ENCODE assay signal across 1 cellular context in genomic region chr12:116551952-116552749, GRCh38.
TF ChIP-seq lines count a peak whose summit lies in the region.

No MANE protein-coding gene starts in this region.

TF ChIP-seq in K562, 482 proteins besides CTCF, POLR2A, EP300 and RAD21 (continued from another document and continues in another):
- TF ChIP-seq ILK (tag; IDR thresholded peaks at IDR 0.05; ENCODE audit: borderline replicate concordance, low read depth) (no peak; the same call in 1 of the 2 replicates), ZNF696 (CRISPR knock-in tag; conservative IDR thresholded peaks at IDR 0.05) (no peak), BCOR (IDR thresholded peaks at IDR 0.05) (no peak), RNF2 (IDR thresholded peaks at IDR 0.05) (peak; percentile 59; the same call in 1 of the 2 replicates), CREB3L1 (IDR thresholded peaks at IDR 0.05; ENCODE audit: borderline replicate concordance, low read depth) (0 out of 2 replicates have a peak, but pooled peaks have one; percentile 36), RUNX1 (IDR thresholded peaks at IDR 0.05; ENCODE audit: low read depth) (no peak), KLF1 (tag; IDR thresholded peaks at IDR 0.05) (no peak), HMGXB4 (CRISPR knock-in tag; IDR thresholded peaks at IDR 0.05) (no peak), NR4A1 (CRISPR knock-in tag; IDR thresholded peaks at IDR 0.05) (no peak), NR4A1 (tag; IDR thresholded peaks at IDR 0.05) (peak; percentile 34; the same call in 1 of the 2 replicates), MAX (CRISPR knock-in tag; IDR thresholded peaks at IDR 0.05) (no peak), TAF9B (IDR thresholded peaks at IDR 0.05; ENCODE audit: partially characterized antibody) (peak; percentile 41), ATF6 (CRISPR knock-in tag; IDR thresholded peaks at IDR 0.05) (no peak), AFF4 (CRISPR knock-in tag; IDR thresholded peaks at IDR 0.05) (no peak), ZNF592 (IDR thresholded peaks at IDR 0.05) (peak; percentile 78; the same call in 1 of the 2 replicates), ARID3B (CRISPR knock-in tag; IDR thresholded peaks at IDR 0.05; ENCODE audit: borderline replicate concordance) (no peak), USF2 (CRISPR knock-in tag; IDR thresholded peaks at IDR 0.05) (no peak), SNAPC5 (CRISPR knock-in tag; IDR thresholded peaks at IDR 0.05) (no peak), CREM (IDR thresholded peaks at IDR 0.05; ENCODE audit: low read depth) (peak; percentile 47; the same call in 1 of the 2 replicates), BMI1 (IDR thresholded peaks at IDR 0.05; ENCODE audit: low read length) (no peak), HDAC2 (IDR thresholded peaks at IDR 0.05) (peak; percentile 70; the same call in 1 of the 2 replicates), HEY1 (CRISPR knock-in tag; IDR thresholded peaks at IDR 0.05; ENCODE audit: borderline replicate concordance) (no peak), ELF2 (CRISPR knock-in tag; IDR thresholded peaks at IDR 0.05) (peak; percentile 27; the same call in 1 of the 2 replicates), CCNT2 (IDR thresholded peaks at IDR 0.05; ENCODE audit: borderline replicate concordance, extremely low read depth, insufficient read length, low read depth, low read length) (no peak), KAT7 (CRISPR knock-in tag; IDR thresholded peaks at IDR 0.05; ENCODE audit: borderline replicate concordance) (no peak), HNRNPL (IDR thresholded peaks at IDR 0.05; ENCODE audit: low read depth, low read length) (no peak), HBP1 (CRISPR knock-in tag; IDR thresholded peaks at IDR 0.05) (peak; percentile 65; the same call in 1 of the 2 replicates), PTTG1 (tag; IDR thresholded peaks at IDR 0.05; ENCODE audit: low read depth) (peak; percentile 74), ZNF449 (CRISPR knock-in tag; IDR thresholded peaks at IDR 0.05) (no peak), FOSL1 (tag; conservative IDR thresholded peaks at IDR 0.05) (peak; percentile 98), SNRNP70 (optimal IDR thresholded peaks at IDR 0.05; ENCODE audit: low read depth, low read length) (no peak), POLR2B (IDR thresholded peaks at IDR 0.05; ENCODE audit: low read depth, partially characterized antibody) (no peak), MAFG (tag; conservative IDR thresholded peaks at IDR 0.05) (peak; percentile 90), MLX (CRISPR knock-in tag; conservative IDR thresholded peaks at IDR 0.05) (no peak), TCF15 (CRISPR knock-in tag; IDR thresholded peaks at IDR 0.05) (0 out of 2 replicates have a peak, but pooled peaks have one; percentile 70), NEUROD1 (IDR thresholded peaks at IDR 0.05; ENCODE audit: borderline replicate concordance, low read depth, low read length, partially characterized antibody) (peak; percentile 27), ZNF41 (CRISPR knock-in tag; conservative IDR thresholded peaks at IDR 0.05) (no peak), MEIS2 (IDR thresholded peaks at IDR 0.05; ENCODE audit: partially characterized antibody) (peak; percentile 80), SIN3A (IDR thresholded peaks at IDR 0.05; ENCODE audit: borderline replicate concordance in 2 of 2, control insufficient read depth in 1 of 2, low read depth in 2 of 2, low read length in 2 of 2) (no peak), ZNF717 (CRISPR knock-in tag; IDR thresholded peaks at IDR 0.05) (no peak)
